ENCODE assay signal across 8 cellular contexts in the genomic region with DNA sequence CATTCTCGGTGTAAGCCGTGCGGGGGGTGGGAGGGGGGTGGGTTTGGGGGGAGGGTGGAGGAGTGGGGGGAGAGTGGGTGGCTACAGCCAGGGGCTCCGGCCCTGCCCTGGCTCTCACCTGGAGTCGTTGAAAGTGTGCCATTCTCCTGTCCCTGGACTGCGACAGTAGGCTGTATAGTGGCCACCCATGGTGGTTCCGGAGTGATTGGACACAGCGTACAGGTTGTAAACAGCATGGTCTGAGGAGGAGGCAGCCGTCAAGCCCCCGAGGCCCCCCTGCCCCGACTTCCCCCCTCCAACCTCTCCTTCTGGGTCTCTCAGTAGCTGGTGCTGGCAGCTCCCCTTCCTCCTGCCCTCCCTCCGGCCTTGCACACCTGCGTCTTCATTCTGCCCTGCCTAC. TPM values are rescaled to one million over a fixed set of nuclear protein-coding genes. Genes with fewer than 3 reads are reported as not detected.
A peak's percentile ranks its signal among the peaks of the same experiment; 100 is the strongest.
DNase-seq lines count a peak whose midpoint lies in the region; ATAC-seq and TF ChIP-seq lines count a peak whose summit lies in the region.

No MANE protein-coding gene starts in this region.

- TF ChIP-seq CTCF in Peyer's patch (IDR thresholded peaks at IDR 0.05) = no peak
- TF ChIP-seq CTCF in fibroblast of pulmonary artery (IDR thresholded peaks at IDR 0.05; ENCODE audit: low read length, missing control alignments) = no peak
- TF ChIP-seq CTCF in progenitor cell of endocrine pancreas (IDR thresholded peaks at IDR 0.05; ENCODE audit: unreplicated experiment) = no peak

- no peak overlapping the region for H3K4me3 ChIP-seq in CD4-positive, CD25-positive, alpha-beta regulatory T cell (ENCODE audit: low read depth, low read length)
- peak overlapping the region; percentile 38 to 63 (median 52) for H3K4me3 ChIP-seq in Peyer's patch
- H3K4me3 ChIP-seq in fibroblast of pulmonary artery (replicated peaks; ENCODE audit: low read depth, low read length) = peak overlapping the region; percentile 61

- no peak for DNase-seq in CD4-positive, CD25-positive, alpha-beta regulatory T cell
- DNase-seq in Peyer's patch = no peak
- no peak for DNase-seq in fibroblast of pulmonary artery (ENCODE audit: low read depth)
- no peak for DNase-seq in progenitor cell of endocrine pancreas (ENCODE audit: low spot score, unreplicated experiment)
- no peak for DNase-seq in middle frontal gyrus (ENCODE audit: extremely low spot score, low spot score)
- no peak for DNase-seq in AML-193 (lab: John Stamatoyannopoulos, UW)
- DNase-seq in activated gamma-delta T cell treated with Interleukin-2 at 50 U/mL for 16 hours = no peak

- H3K27ac ChIP-seq in CD4-positive, CD25-positive, alpha-beta regulatory T cell (ENCODE audit: insufficient read depth, low read length, poor library complexity, severe bottlenecking) = no peak overlapping the region
- H3K27ac ChIP-seq in Peyer's patch = peak overlapping the region; percentile 5 to 74 (median 39)

- TF ChIP-seq POLR2A in Peyer's patch (IDR thresholded peaks at IDR 0.05) = no peak

- H3K9me3 Mint-ChIP-seq in CD4-positive, CD25-positive, alpha-beta regulatory T cell = no peaks in the 10 kb centered on the region
- no peaks in the 10 kb centered on the region for H3K9me3 Mint-ChIP-seq in progenitor cell of endocrine pancreas (ENCODE audit: low read depth)

- peaks cover 12% of the 10 kb centered on the region for H3K27me3 ChIP-seq in CD4-positive, CD25-positive, alpha-beta regulatory T cell (ENCODE audit: control insufficient read depth, insufficient read depth, low read length)
- no peaks in the 10 kb centered on the region for H3K27me3 ChIP-seq in Peyer's patch

- H3K4me3 Mint-ChIP-seq in CD4-positive, CD25-positive, alpha-beta regulatory T cell = peak overlapping the region; percentile 8 to 84 (median 60)
- peak overlapping the region; percentile 68 for H3K4me3 Mint-ChIP-seq in progenitor cell of endocrine pancreas (ENCODE audit: low read depth)

- H3K9me3 ChIP-seq in CD4-positive, CD25-positive, alpha-beta regulatory T cell (ENCODE audit: control insufficient read depth in 2 of 2, low read length in 2 of 2) = no peaks in the 10 kb centered on the region
- no peaks in the 10 kb centered on the region for H3K9me3 ChIP-seq in Peyer's patch

- peaks cover 10% of the 10 kb centered on the region for H3K4me1 ChIP-seq in CD4-positive, CD25-positive, alpha-beta regulatory T cell (ENCODE audit: control insufficient read depth, insufficient read depth, low read length, poor library complexity, severe bottlenecking)
- H3K4me1 ChIP-seq in Peyer's patch = peaks cover 0 to 41% (median 4%) of the 10 kb centered on the region in 4 donors

- H3K4me1 Mint-ChIP-seq in CD4-positive, CD25-positive, alpha-beta regulatory T cell = peaks cover 0 to 15% (median 6%) of the 10 kb centered on the region in 4 donors
- peaks cover 21% of the 10 kb centered on the region for H3K4me1 Mint-ChIP-seq in progenitor cell of endocrine pancreas (ENCODE audit: low read depth)

- H3K36me3 ChIP-seq in CD4-positive, CD25-positive, alpha-beta regulatory T cell (ENCODE audit: control insufficient read depth, insufficient read depth, low read length) = no peaks in the 10 kb centered on the region
- peaks cover 0 to 19% (median 0%) of the 10 kb centered on the region in 3 donors for H3K36me3 ChIP-seq in Peyer's patch

- H3K27ac Mint-ChIP-seq in CD4-positive, CD25-positive, alpha-beta regulatory T cell = peak overlapping the region in 2 of 3 donors; percentile 79 to 81
- H3K27ac Mint-ChIP-seq in progenitor cell of endocrine pancreas = no peak overlapping the region

- ATAC-seq in CD4-positive, CD25-positive, alpha-beta regulatory T cell (ENCODE audit: low read depth in 2 of 2) = no peak
- no peak for ATAC-seq in GM18511 (IDR thresholded peaks at IDR 0.05; ENCODE audit: unreplicated experiment)

- H3K27me3 Mint-ChIP-seq in CD4-positive, CD25-positive, alpha-beta regulatory T cell = peaks cover 65% of the 10 kb centered on the region
- peaks cover 28% of the 10 kb centered on the region for H3K27me3 Mint-ChIP-seq in progenitor cell of endocrine pancreas

- no peaks in the 10 kb centered on the region for H3K36me3 Mint-ChIP-seq in CD4-positive, CD25-positive, alpha-beta regulatory T cell
- no peaks in the 10 kb centered on the region for H3K36me3 Mint-ChIP-seq in progenitor cell of endocrine pancreas (ENCODE audit: insufficient read depth)

RNA-seq across cellular contexts. Expression of a gene that starts 10.6 kb away (rescaled TPM):
- total RNA-seq in CD4-positive, CD25-positive, alpha-beta regulatory T cell = not detected
- polyA plus RNA-seq in CD4-positive, CD25-positive, alpha-beta regulatory T cell = not detected
- total RNA-seq in Peyer's patch (not detected), progenitor cell of endocrine pancreas (not detected in 2 replicates)

RNA-seq across cellular contexts. Expression of a gene that starts 16.4 kb away (rescaled TPM):
- total RNA-seq in CD4-positive, CD25-positive, alpha-beta regulatory T cell = not detected
- not detected for polyA plus RNA-seq in CD4-positive, CD25-positive, alpha-beta regulatory T cell
- total RNA-seq in Peyer's patch (10 to 100 TPM; 10.3 to 26.4 (median 11.8) TPM), progenitor cell of endocrine pancreas (0.31 and 0.40 TPM in 2 replicates)

RNA-seq across cellular contexts. Expression of a gene that starts 22.7 kb away (rescaled TPM):
- 21.0 TPM for total RNA-seq in CD4-positive, CD25-positive, alpha-beta regulatory T cell
- polyA plus RNA-seq in CD4-positive, CD25-positive, alpha-beta regulatory T cell = 10 to 100 TPM; 27.5 to 38.3 (median 37.4) TPM
- total RNA-seq in Peyer's patch (10 to 100 TPM; 15.5 to 23.4 (median 16.5) TPM), progenitor cell of endocrine pancreas (30.3 and 34.2 TPM in 2 replicates)

RNA-seq across cellular contexts. Expression of a gene that starts 24.4 kb away (rescaled TPM):
- total RNA-seq in CD4-positive, CD25-positive, alpha-beta regulatory T cell = 1.6 TPM
- under 1 TPM in 1 of 4 donors, not detected in 3; 0.22 TPM for polyA plus RNA-seq in CD4-positive, CD25-positive, alpha-beta regulatory T cell
- total RNA-seq in Peyer's patch (10 to 100 TPM in 3 of 4 donors, 1 to 10 TPM in 1; 2.5 to 61.8 (median 32.2) TPM), progenitor cell of endocrine pancreas (5.1 and 6.3 TPM in 2 replicates)

RNA-seq across cellular contexts. Expression of a gene that starts 40.1 kb away (rescaled TPM):
- total RNA-seq in CD4-positive, CD25-positive, alpha-beta regulatory T cell = 10.1 TPM
- 1 to 10 TPM in 3 of 4 donors, under 1 TPM in 1; 0.37 to 1.6 (median 1.5) TPM for polyA plus RNA-seq in CD4-positive, CD25-positive, alpha-beta regulatory T cell
- total RNA-seq in Peyer's patch (100 to 1,000 TPM in 1 of 4 donors, 10 to 100 TPM in 3; 27.5 to 112 (median 66.2) TPM), progenitor cell of endocrine pancreas (9.8 and 12.7 TPM in 2 replicates)
